Comparison of ENCODE assay signal across 8 cellular contexts in the genomic region with DNA sequence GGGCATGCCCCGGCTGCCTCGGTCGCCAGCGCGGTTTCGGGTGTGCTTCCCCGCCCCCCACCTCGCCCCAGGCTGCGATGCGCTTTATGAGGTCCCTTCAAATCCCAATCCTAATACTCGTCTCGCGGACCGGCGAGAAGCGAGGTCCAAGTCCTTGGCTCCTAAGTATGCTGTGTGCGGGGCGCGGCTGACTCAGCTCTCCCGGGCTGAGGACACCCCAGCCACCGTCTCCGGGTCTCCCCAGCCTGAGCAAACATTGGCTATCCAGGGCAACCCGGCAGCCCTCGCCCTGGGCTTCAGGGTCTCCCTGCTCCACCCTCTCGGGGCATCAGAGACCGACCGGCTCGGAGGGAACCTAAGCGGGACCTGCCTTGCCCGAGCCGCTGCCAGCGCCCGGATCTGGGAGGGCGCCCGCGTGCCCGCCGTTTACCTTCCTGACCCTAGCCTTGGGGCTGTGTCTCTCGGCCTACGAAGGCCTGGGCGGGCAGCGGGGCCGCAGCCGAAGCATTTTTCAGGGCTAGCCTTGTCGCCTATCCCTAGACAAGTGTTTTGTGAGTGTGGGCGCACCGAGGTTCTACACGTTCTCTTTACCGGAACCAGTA. TPM values are rescaled to one million over a fixed set of nuclear protein-coding genes. Genes with fewer than 3 reads are reported as not detected.
DNase-seq lines count a peak whose midpoint lies in the region; ATAC-seq and TF ChIP-seq lines count a peak whose summit lies in the region.

No MANE protein-coding gene starts in this region.

- H3K9me3 ChIP-seq in PC-9 (ENCODE audit: insufficient read depth, low read depth) (no peaks in the 10 kb centered on the region; the same call in 1 of the 2 replicates), heart left ventricle (peaks cover 0 to 9% (median 0%) of the 10 kb centered on the region in 12 donors)

- H4K20me1 ChIP-seq in PC-9 (ENCODE audit: insufficient read depth): no peaks in the 10 kb centered on the region

- H3K9me2 ChIP-seq in PC-9 (ENCODE audit: insufficient read depth): no peaks in the 10 kb centered on the region

- peak overlapping the region; percentile 86 for H3K27ac Mint-ChIP-seq in activated naive CD8-positive, alpha-beta T cell
- H3K27ac Mint-ChIP-seq in osteocyte (ENCODE audit: unreplicated experiment): peak overlapping the region; percentile 41

- H3K4me3 Mint-ChIP-seq in activated naive CD8-positive, alpha-beta T cell: peak overlapping the region; percentile 99
- peak overlapping the region; percentile 93 for H3K4me3 Mint-ChIP-seq in osteocyte (ENCODE audit: unreplicated experiment)

- peak overlapping the region; percentile 92 for H3K4me3 ChIP-seq in PC-9
- peak overlapping the region; percentile 54 to 98 (median 88) for H3K4me3 ChIP-seq in heart left ventricle

- peak overlapping the region; percentile 94 for H3K4me2 ChIP-seq in PC-9

- CTCF ChIA-PET in GM10248 (lab: Yijun Ruan, JAX) (interaction anchor here (0.6 to 1.7 kb wide), 3 partner anchors 11 to 104 kb away, joined by 3 to 5 read pairs (median 5); no protein-coding TSS in a partner anchor), PC-9 (lab: Charles Lee) (no interaction called here)

- H3K27ac ChIP-seq in PC-9 (no peak overlapping the region), heart left ventricle (peak overlapping the region; percentile 84 to 96 (median 92))

- H3K36me3 ChIP-seq in PC-9 (ENCODE audit: low read depth) (peaks cover 4% of the 10 kb centered on the region; the same call in 1 of the 2 replicates), heart left ventricle (peaks cover 0 to 32% (median 11%) of the 10 kb centered on the region in 9 donors)

- TF ChIP-seq CTCF in GM10248 (IDR thresholded peaks at IDR 0.05; ENCODE audit: control extremely low read depth, extremely low read depth, low read depth, missing control alignments): peak; percentile 8
- TF ChIP-seq CTCF in PC-9 (conservative IDR thresholded peaks at IDR 0.05): no peak
- TF ChIP-seq CTCF in heart left ventricle (IDR thresholded peaks at IDR 0.05): no peak
- no peak for TF ChIP-seq CTCF in osteocyte (IDR thresholded peaks at IDR 0.05)

- peaks cover 32% of the 10 kb centered on the region for H3K79me2 ChIP-seq in PC-9 (ENCODE audit: low read depth)

- H3K36me3 Mint-ChIP-seq in activated naive CD8-positive, alpha-beta T cell: peaks cover 6% of the 10 kb centered on the region
- peaks cover 14% of the 10 kb centered on the region for H3K36me3 Mint-ChIP-seq in osteocyte (ENCODE audit: unreplicated experiment)

- peak overlapping the region; percentile 99 for H2AFZ ChIP-seq in PC-9

- peak in 1 of 2 donors; percentile 26 for TF ChIP-seq POLR2A in heart left ventricle (IDR thresholded peaks at IDR 0.05)

- H3K9me3 Mint-ChIP-seq in activated naive CD8-positive, alpha-beta T cell (ENCODE audit: low read depth): no peaks in the 10 kb centered on the region
- no peaks in the 10 kb centered on the region for H3K9me3 Mint-ChIP-seq in osteocyte (ENCODE audit: unreplicated experiment)

- no peaks in the 10 kb centered on the region for H3F3A ChIP-seq in PC-9 (ENCODE audit: insufficient read depth, low read depth)

- POLR2A ChIA-PET in GM10248 (lab: Yijun Ruan, JAX): no interaction called here
- POLR2A ChIA-PET in PC-9 (lab: Charles Lee; ENCODE audit: unreplicated experiment): no interaction called here

- H3K4me1 Mint-ChIP-seq in activated naive CD8-positive, alpha-beta T cell (ENCODE audit: low read depth): peaks cover 56% of the 10 kb centered on the region
- H3K4me1 Mint-ChIP-seq in osteocyte (ENCODE audit: unreplicated experiment): peaks cover 36% of the 10 kb centered on the region

- peak; percentile 24 for ATAC-seq in HG02588 (IDR thresholded peaks at IDR 0.05; ENCODE audit: unreplicated experiment)
- peak; percentile 18 to 55 (median 42) for ATAC-seq in heart left ventricle
- ATAC-seq in HG03457 (IDR thresholded peaks at IDR 0.05; ENCODE audit: unreplicated experiment): no peak

- DNase-seq in GM10248 (ENCODE audit: extremely low spot score): no peak
- DNase-seq in PC-9: peak in 1 of 2 experiments; percentile 46
- DNase-seq in heart left ventricle: peak; percentile 40 to 78 (median 49)
- no peak for DNase-seq in osteocyte (ENCODE audit: extremely low spot score, unreplicated experiment)
- no peak for DNase-seq in 8988T

- H3K4me1 ChIP-seq in PC-9 (replicated peaks; ENCODE audit: insufficient read depth) (peaks cover 16% of the 10 kb centered on the region), heart left ventricle (peaks cover 0 to 55% (median 32%) of the 10 kb centered on the region in 12 donors)

- 0 to 1% (median 1%) methylated on average over 17 to 49 of the region's 49 CpGs for WGBS in heart left ventricle, 4 donors

- BruUV-seq in PC-9 (replicated peaks; lab: Mats Ljungman, UMichigan): no TSS peak

- H3K27me3 ChIP-seq in PC-9 (ENCODE audit: insufficient read depth, low read depth) (no peaks in the 10 kb centered on the region), heart left ventricle (no peaks in the 10 kb centered on the region)

- no peaks in the 10 kb centered on the region for H3K27me3 Mint-ChIP-seq in activated naive CD8-positive, alpha-beta T cell
- H3K27me3 Mint-ChIP-seq in osteocyte (ENCODE audit: unreplicated experiment): no peaks in the 10 kb centered on the region

- intact Hi-C loops in PC-9 (cut with micrococcal nuclease; ENCODE audit: unreplicated experiment): loop anchor here (2.0 to 5.0 kb wide), 2 partner anchors 15 to 76 kb away; no protein-coding TSS in a partner anchor
- intact Hi-C loops in heart left ventricle (cut with DNase I): loop anchor here (2.0 to 10.0 kb wide), 14 partner anchors 36 to 106 kb away; no protein-coding TSS in a partner anchor

RNA-seq across cellular contexts. Expression of a gene that starts 1.2 kb away (rescaled TPM):
- total RNA-seq in PC-9 (2021) (12.2 and 13.4 TPM in 2 replicates), heart left ventricle (10 to 100 TPM; 11.2 to 33.7 (median 17.8) TPM), osteocyte (28.3 and 30.0 TPM in 2 replicates)
- 10 to 100 TPM in 1 of 2 donors, 1 to 10 TPM in 1; 6.2 to 11.9 TPM for polyA plus RNA-seq in heart left ventricle

Comparison
In these comparisons a context has a peak if more than half of its experiments do, and no peak if none do; other contexts are left out.
1. DNase-seq: peak in heart left ventricle (5 of 5); none in GM10248 (single experiment), osteocyte (single experiment) and 8988T (single experiment).